In the genomic region with DNA sequence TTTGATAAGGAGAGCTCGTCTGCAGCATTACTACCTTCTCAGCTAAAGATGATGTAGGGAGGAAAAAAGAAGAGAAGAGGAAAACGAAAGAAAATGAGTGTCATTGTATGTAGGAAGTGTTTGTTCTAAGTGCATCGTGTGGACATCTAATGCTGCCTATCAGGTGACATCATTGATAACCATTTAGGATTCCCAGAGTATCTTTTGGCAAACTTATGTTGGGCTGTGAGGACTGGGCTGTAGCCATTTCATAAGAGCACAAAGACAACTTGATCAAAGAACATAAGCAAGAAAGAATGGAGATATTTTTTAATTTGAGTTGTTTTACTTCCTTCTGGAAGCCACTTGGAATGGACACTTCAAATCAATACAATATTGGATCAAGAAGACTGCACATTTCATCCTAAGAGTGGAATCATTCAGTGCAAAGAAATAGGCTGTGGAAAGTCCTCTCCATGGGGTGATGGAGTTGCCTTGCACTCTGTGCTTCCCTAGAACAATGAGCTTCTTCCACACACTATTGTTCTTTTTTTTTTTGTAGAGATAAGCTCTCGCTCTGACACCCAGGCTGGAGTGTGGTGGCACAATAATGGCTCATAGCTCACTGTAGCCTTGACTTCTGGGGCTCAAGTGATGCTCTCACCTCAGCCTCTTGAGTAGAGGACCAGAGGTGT, we compare ENCODE assay signal across 11 cellular contexts. TPM values are rescaled to one million over a fixed set of nuclear protein-coding genes. Genes with fewer than 3 reads are reported as not detected.
DNase-seq lines count a peak whose midpoint lies in the region; ATAC-seq, FAIRE-seq and TF ChIP-seq lines count a peak whose summit lies in the region.
"Had no signal": no experiment of that assay in that cellular context is flagged by ENCODE, and none has a peak within 500 bp of the region (broad histone marks: within the 10 kb centered on the region; RNA-seq: fewer than 3 reads in every experiment).

No MANE protein-coding gene starts in this region.

- H3K27me3 ChIP-seq in ACC112 (ENCODE audit: insufficient read depth, low read length), result peaks cover 3% of the 10 kb centered on the region; the same call in 1 of the 2 replicates
- H3K27me3 ChIP-seq in astrocyte (ENCODE audit: insufficient read depth, low read length), result no peaks in the 10 kb centered on the region
- H3K27me3 ChIP-seq in ovary, result no peaks in the 10 kb centered on the region

- intact Hi-C loops in posterior cingulate gyrus (cut with DNase I) (no loop called here), ovary (cut with DNase I) (no loop called here)

- H3K4me3 ChIP-seq in ACC112 (ENCODE audit: low read depth, low read length) (peak overlapping the region; percentile 53), HEK293 (ENCODE audit: low read depth, low read length) (no peak overlapping the region), astrocyte (ENCODE audit: insufficient read depth, low read depth, low read length) (peak overlapping the region; percentile 17), ovary (no peak overlapping the region)
- H3K4me3 ChIP-seq: coronary artery had no signal

- TF ChIP-seq POLR2A in ovary (IDR thresholded peaks at IDR 0.05), result no peak

- no peaks in the 10 kb centered on the region for H4K20me1 ChIP-seq in astrocyte (ENCODE audit: insufficient read depth, low read length)

- H3K27ac ChIP-seq in ACC112 (ENCODE audit: low read depth, low read length) (no peak overlapping the region), HEK293 (ENCODE audit: extremely low read depth, low read depth, low read length) (no peak overlapping the region), astrocyte (ENCODE audit: low read depth, low read length) (peak overlapping the region; percentile 50), ovary (no peak overlapping the region)
- H3K27ac ChIP-seq: coronary artery had no signal

- peaks cover 3% of the 10 kb centered on the region for H3K9me3 Mint-ChIP-seq in astrocyte (ENCODE audit: unreplicated experiment)
- H3K9me3 Mint-ChIP-seq in naive thymus-derived CD8-positive, alpha-beta T cell, result no peaks in the 10 kb centered on the region

- H3K36me3 Mint-ChIP-seq in astrocyte (ENCODE audit: low read depth, unreplicated experiment), result no peaks in the 10 kb centered on the region
- no peaks in the 10 kb centered on the region for H3K36me3 Mint-ChIP-seq in naive thymus-derived CD8-positive, alpha-beta T cell

- peak overlapping the region; percentile 72 for H3K4me3 Mint-ChIP-seq in astrocyte (ENCODE audit: unreplicated experiment)
- H3K4me3 Mint-ChIP-seq in naive thymus-derived CD8-positive, alpha-beta T cell, result peak overlapping the region; percentile 64 to 89 (median 80)

- WGBS in ovary, 3 donors, result 22 to 26% (median 22%) methylated on average over 4 of the region's 4 CpGs

- CTCF ChIA-PET in HEK293 (lab: Yijun Ruan, JAX), result interaction anchor here (0.6 to 1.6 kb wide), 5 partner anchors 18 to 494 kb away, joined by 3 to 6 read pairs (median 3); no protein-coding TSS in a partner anchor

- H3K4me1 Mint-ChIP-seq in astrocyte (ENCODE audit: low read depth, unreplicated experiment), result peaks cover 29% of the 10 kb centered on the region
- peaks cover 4 to 20% (median 18%) of the 10 kb centered on the region in 4 donors for H3K4me1 Mint-ChIP-seq in naive thymus-derived CD8-positive, alpha-beta T cell

- no peak for ATAC-seq in naive thymus-derived CD8-positive, alpha-beta T cell
- ATAC-seq in GM18868 (IDR thresholded peaks at IDR 0.05; ENCODE audit: unreplicated experiment) (no peak), GM18873 (IDR thresholded peaks at IDR 0.05; ENCODE audit: low FRiP score, unreplicated experiment) (no peak)

- H3K36me3 ChIP-seq in ACC112 (ENCODE audit: insufficient read depth, low read length), result no peaks in the 10 kb centered on the region
- no peaks in the 10 kb centered on the region for H3K36me3 ChIP-seq in HEK293 (ENCODE audit: control insufficient read depth in 2 of 2, insufficient read depth in 1 of 2, low read length in 2 of 2)
- H3K36me3 ChIP-seq in astrocyte (ENCODE audit: insufficient read depth, low read length), result no peaks in the 10 kb centered on the region
- no peaks in the 10 kb centered on the region for H3K36me3 ChIP-seq in ovary

- H3K79me2 ChIP-seq in ACC112 (ENCODE audit: control insufficient read depth, insufficient read depth, low read length, unreplicated experiment), result no peaks in the 10 kb centered on the region
- H3K79me2 ChIP-seq in astrocyte (ENCODE audit: insufficient read depth, low read length), result no peaks in the 10 kb centered on the region

- no peaks in the 10 kb centered on the region for H3K9me3 ChIP-seq in HEK293 (ENCODE audit: control insufficient read depth, insufficient read depth, low read depth, low read length)
- no peaks in the 10 kb centered on the region for H3K9me3 ChIP-seq in astrocyte (ENCODE audit: insufficient read depth, low read depth, low read length)
- H3K9me3 ChIP-seq in ovary, result no peaks in the 10 kb centered on the region

- peak overlapping the region; percentile 21 for H3K9ac ChIP-seq in astrocyte (ENCODE audit: low read length)

- TF ChIP-seq CTCF in HEK293 (tag by site-specific recombination; IDR thresholded peaks at IDR 0.05) (no peak), astrocyte (IDR thresholded peaks at IDR 0.05; ENCODE audit: insufficient read depth, low read depth, low read length) (no peak), ovary (IDR thresholded peaks at IDR 0.05) (no peak)

- DNase-seq in astrocyte (ENCODE audit: low read depth), result no peak
- DNase-seq in naive thymus-derived CD8-positive, alpha-beta T cell, result peak in 1 of 10 donors; percentile 6
- no peak for DNase-seq in posterior cingulate gyrus
- no peak for DNase-seq in ovary
- DNase-seq: COR-L47, head of caudate nucleus had no signal

- no peaks in the 10 kb centered on the region for H3K27me3 Mint-ChIP-seq in astrocyte (ENCODE audit: low read depth, unreplicated experiment)
- H3K27me3 Mint-ChIP-seq in naive thymus-derived CD8-positive, alpha-beta T cell, result no peaks in the 10 kb centered on the region

- POLR2A ChIA-PET in HEK293 (lab: Yijun Ruan, JAX), result interaction anchor here (0.7 to 2.4 kb wide), 4 partner anchors 9 to 52 kb away, joined by 3 to 13 read pairs (median 4); a partner anchor contains a TSS
- POLR2A ChIA-PET in naive thymus-derived CD8-positive, alpha-beta T cell (lab: Charles Lee), result interaction anchor here (0.8 to 1.5 kb wide), 5 partner anchors 20 to 531 kb away, joined by 3 to 5 read pairs (median 4); a partner anchor contains a TSS

- H2AFZ ChIP-seq in ACC112 (ENCODE audit: low read length, unreplicated experiment) (peak overlapping the region; percentile 19), astrocyte (ENCODE audit: low read depth, low read length) (no peak overlapping the region)

- no peak for TF ChIP-seq EP300 in ovary (IDR thresholded peaks at IDR 0.05)

- FAIRE-seq in astrocyte (lab: Jason Lieb, UNC), result no peak

- peak overlapping the region; percentile 100 for H3K27ac Mint-ChIP-seq in astrocyte (ENCODE audit: unreplicated experiment)
- peak overlapping the region in 9 of 10 donors; percentile 43 to 93 (median 66) for H3K27ac Mint-ChIP-seq in naive thymus-derived CD8-positive, alpha-beta T cell

- H3K4me2 ChIP-seq in astrocyte (ENCODE audit: low read length), result peak overlapping the region; percentile 79

- H3K4me1 ChIP-seq in ACC112 (ENCODE audit: control insufficient read depth, insufficient read depth, low read length, unreplicated experiment) (peaks cover 19% of the 10 kb centered on the region), HEK293 (ENCODE audit: control insufficient read depth, insufficient read depth, low read length) (peaks cover 4% of the 10 kb centered on the region; the same call in 1 of the 2 replicates), astrocyte (ENCODE audit: insufficient read depth, low read length) (peaks cover 18% of the 10 kb centered on the region), ovary (ENCODE audit: insufficient read depth) (peaks cover 2% of the 10 kb centered on the region)

TF ChIP-seq in HEK293, 187 proteins besides CTCF, POLR2A, EP300 and RAD21:
- no peak for TF ChIP-seq ZNF610 (tag by site-specific recombination; IDR thresholded peaks at IDR 0.05; ENCODE audit: borderline replicate concordance)
- TF ChIP-seq, protein P1, sequence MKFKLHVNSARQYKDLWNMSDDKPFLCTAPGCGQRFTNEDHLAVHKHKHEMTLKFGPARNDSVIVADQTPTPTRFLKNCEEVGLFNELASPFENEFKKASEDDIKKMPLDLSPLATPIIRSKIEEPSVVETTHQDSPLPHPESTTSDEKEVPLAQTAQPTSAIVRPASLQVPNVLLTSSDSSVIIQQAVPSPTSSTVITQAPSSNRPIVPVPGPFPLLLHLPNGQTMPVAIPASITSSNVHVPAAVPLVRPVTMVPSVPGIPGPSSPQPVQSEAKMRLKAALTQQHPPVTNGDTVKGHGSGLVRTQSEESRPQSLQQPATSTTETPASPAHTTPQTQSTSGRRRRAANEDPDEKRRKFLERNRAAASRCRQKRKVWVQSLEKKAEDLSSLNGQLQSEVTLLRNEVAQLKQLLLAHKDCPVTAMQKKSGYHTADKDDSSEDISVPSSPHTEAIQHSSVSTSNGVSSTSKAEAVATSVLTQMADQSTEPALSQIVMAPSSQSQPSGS (tag by site-specific recombination; IDR thresholded peaks at IDR 0.05; ENCODE audit: low read depth), result peak; percentile 62

RNA-seq across cellular contexts. Expression of a gene that starts 52.4 kb away (rescaled TPM):
- total RNA-seq in astrocyte (42.9 and 48.5 TPM in 2 replicates), ovary (10 to 100 TPM; 30.9 to 41.4 (median 35.7) TPM)
- total RNA-seq in naive thymus-derived CD8-positive, alpha-beta T cell, result 10 to 100 TPM; 37.8 to 37.9 TPM
- polyA plus RNA-seq in naive thymus-derived CD8-positive, alpha-beta T cell, result 10 to 100 TPM; 26.5 to 39.2 (median 26.8) TPM
- 10 to 100 TPM; 22.5 to 27.8 TPM for polyA plus RNA-seq in ovary

Comparison
In these comparisons a context has a peak if more than half of its experiments do, and no peak if none do; other contexts are left out.
1. H3K4me3 ChIP-seq: peak in ACC112 (single experiment) and astrocyte (single experiment); none in HEK293 (single experiment) and ovary (single experiment).